In genomic region chr14:106417224-106418049, GRCh38 we compare ENCODE assay signal across 8 cellular contexts.
DNase-seq lines count a peak whose midpoint lies in the region; ATAC-seq and TF ChIP-seq lines count a peak whose summit lies in the region.

No MANE protein-coding gene starts in this region.

- H3K27me3 ChIP-seq in left lung: peaks cover 0 to 7% of the 10 kb centered on the region in 2 donors

- DNase-seq in ACHN (peak; percentile 22), left lung (peak; percentile 49 to 78), NCI-H1092 (lab: John Stamatoyannopoulos, UW) (no peak)
- peak; percentile 96 to 100 for DNase-seq in stimulated activated effector memory CD8-positive, alpha-beta T cell treated with anti-CD3 and anti-CD28 coated beads, Interleukin-12 subunit alpha, Interleukin-12 subunit beta, amount 100 ng/mL, for 72 hours (ENCODE audit: low spot score in 2 of 2)

- intact Hi-C loops in left lung (cut with DNase I): no loop called here

- no peak overlapping the region for H3K4me3 Mint-ChIP-seq in activated naive CD8-positive, alpha-beta T cell
- no peak overlapping the region for H3K4me3 Mint-ChIP-seq in stimulated activated effector memory CD8-positive, alpha-beta T cell treated with anti-CD3 and anti-CD28 coated beads, Interleukin-12 subunit alpha, Interleukin-12 subunit beta, amount 100 ng/mL, for 72 hours

- H3K4me1 ChIP-seq in left lung: no peaks in the 10 kb centered on the region

- H3K36me3 Mint-ChIP-seq in activated naive CD8-positive, alpha-beta T cell: no peaks in the 10 kb centered on the region
- H3K36me3 Mint-ChIP-seq in stimulated activated effector memory CD8-positive, alpha-beta T cell treated with anti-CD3 and anti-CD28 coated beads, Interleukin-12 subunit alpha, Interleukin-12 subunit beta, amount 100 ng/mL, for 72 hours: no peaks in the 10 kb centered on the region

- no peaks in the 10 kb centered on the region for H3K36me3 ChIP-seq in left lung

- no peaks in the 10 kb centered on the region for H3K9me3 Mint-ChIP-seq in activated naive CD8-positive, alpha-beta T cell (ENCODE audit: low read depth)
- no peaks in the 10 kb centered on the region for H3K9me3 Mint-ChIP-seq in stimulated activated effector memory CD8-positive, alpha-beta T cell treated with anti-CD3 and anti-CD28 coated beads, Interleukin-12 subunit alpha, Interleukin-12 subunit beta, amount 100 ng/mL, for 72 hours

- peak overlapping the region; percentile 29 for H3K27ac Mint-ChIP-seq in activated naive CD8-positive, alpha-beta T cell
- H3K27ac Mint-ChIP-seq in stimulated activated effector memory CD8-positive, alpha-beta T cell treated with anti-CD3 and anti-CD28 coated beads, Interleukin-12 subunit alpha, Interleukin-12 subunit beta, amount 100 ng/mL, for 72 hours: no peak overlapping the region

- H3K27ac ChIP-seq in left lung: no peak overlapping the region

- no peak overlapping the region for H3K4me3 ChIP-seq in left lung

- in situ Hi-C loops in ACHN (cut with HindIII; ENCODE audit: low pct_ligation_motif_present, low pct_unique_long_range_greater_than_20kb, low sequenced_read_pairs): no loop called here

- H3K27me3 Mint-ChIP-seq in activated naive CD8-positive, alpha-beta T cell: peaks cover 12% of the 10 kb centered on the region

- peaks cover 4% of the 10 kb centered on the region for H3K4me1 Mint-ChIP-seq in activated naive CD8-positive, alpha-beta T cell (ENCODE audit: low read depth)
- no peaks in the 10 kb centered on the region for H3K4me1 Mint-ChIP-seq in stimulated activated effector memory CD8-positive, alpha-beta T cell treated with anti-CD3 and anti-CD28 coated beads, Interleukin-12 subunit alpha, Interleukin-12 subunit beta, amount 100 ng/mL, for 72 hours

- no peaks in the 10 kb centered on the region for H3K9me3 ChIP-seq in left lung

- ATAC-seq in GM18519 (IDR thresholded peaks at IDR 0.05; ENCODE audit: low FRiP score, unreplicated experiment) (peak; percentile 57), HG03135 (IDR thresholded peaks at IDR 0.05; ENCODE audit: unreplicated experiment) (peak; percentile 90), SK-N-SH treated with all-trans-retinoic acid at 6 μM for 48 hours (peak; percentile 51; the same call in 2 of the 3 replicates), left lung (peak; percentile 27)
- peak; percentile 94 for ATAC-seq in stimulated activated effector memory CD8-positive, alpha-beta T cell treated with anti-CD3 and anti-CD28 coated beads, Interleukin-12 subunit alpha, Interleukin-12 subunit beta, amount 100 ng/mL, for 72 hours

- TF ChIP-seq CTCF in left lung (IDR thresholded peaks at IDR 0.05): peak; percentile 25 to 51

TF ChIP-seq in SK-N-SH treated with all-trans-retinoic acid at 6 μM for 48 hours, 23 proteins besides CTCF, POLR2A, EP300 and RAD21:
- TF ChIP-seq TSHZ2 (CRISPR knock-in tag; IDR thresholded peaks at IDR 0.05): no peak
- no peak for TF ChIP-seq ZFP30 (CRISPR knock-in tag; IDR thresholded peaks at IDR 0.05)
- no peak for TF ChIP-seq ESRRG (CRISPR knock-in tag; IDR thresholded peaks at IDR 0.05)
- no peak for TF ChIP-seq ZC3H10 (CRISPR knock-in tag; IDR thresholded peaks at IDR 0.05)
- TF ChIP-seq CSDC2 (CRISPR knock-in tag; IDR thresholded peaks at IDR 0.05): no peak
- TF ChIP-seq OSR1 (CRISPR knock-in tag; IDR thresholded peaks at IDR 0.05): no peak
- TF ChIP-seq TCF4 (CRISPR knock-in tag; IDR thresholded peaks at IDR 0.05; ENCODE audit: borderline replicate concordance): no peak
- no peak for TF ChIP-seq PPARA (CRISPR knock-in tag; IDR thresholded peaks at IDR 0.05; ENCODE audit: borderline replicate concordance)
- no peak for TF ChIP-seq BACH2 (CRISPR knock-in tag; IDR thresholded peaks at IDR 0.05; ENCODE audit: borderline replicate concordance)
- TF ChIP-seq SNAI2 (CRISPR knock-in tag; IDR thresholded peaks at IDR 0.05): no peak
- TF ChIP-seq ISL1 (CRISPR knock-in tag; IDR thresholded peaks at IDR 0.05): no peak

Comparison
In these comparisons a context has a peak if more than half of its experiments do, and no peak if none do; other contexts are left out.
1. ATAC-seq: peak in every context shown above with its lines; median percentile 94 in stimulated activated effector memory CD8-positive, alpha-beta T cell treated with anti-CD3 and anti-CD28 coated beads, Interleukin-12 subunit alpha, Interleukin-12 subunit beta, amount 100 ng/mL, for 72 hours; 90 in HG03135; 57 in GM18519; 51 in SK-N-SH treated with all-trans-retinoic acid at 6 μM for 48 hours; 27 in left lung.